In genomic region chr12:123767613-123768012, GRCh38 we compare ENCODE assay signal across 12 cellular contexts. TPM values are rescaled to one million over a fixed set of nuclear protein-coding genes. Genes with fewer than 3 reads are reported as not detected.
DNase-seq lines count a peak whose midpoint lies in the region; ATAC-seq and TF ChIP-seq lines count a peak whose summit lies in the region.
"Had no signal": no experiment of that assay in that cellular context is flagged by ENCODE, and none has a peak within 500 bp of the region (broad histone marks: within the 10 kb centered on the region; RNA-seq: fewer than 3 reads in every experiment).

No MANE protein-coding gene starts in this region.

- H3K27ac ChIP-seq in endodermal cell (ENCODE audit: low read depth, low read length): no peak overlapping the region
- H3K27ac ChIP-seq in esophagus muscularis mucosa (replicated peaks in 1 of 4): no peak overlapping the region
- no peak overlapping the region for H3K27ac ChIP-seq in tibial artery
- H3K27ac ChIP-seq: breast epithelium, heart right ventricle, transverse colon had no signal

- H3K4me3 Mint-ChIP-seq in central memory CD8-positive, alpha-beta T cell: peak overlapping the region; percentile 18
- no peak overlapping the region for H3K4me3 Mint-ChIP-seq in endodermal cell

- ATAC-seq in GM21360 (IDR thresholded peaks at IDR 0.05; ENCODE audit: unreplicated experiment) (peak; percentile 81), HG03432 (IDR thresholded peaks at IDR 0.05; ENCODE audit: unreplicated experiment) (peak; percentile 87)
- peak; percentile 92 for ATAC-seq in central memory CD8-positive, alpha-beta T cell (replicated peaks; ENCODE audit: extremely low read depth, poor library complexity, severe bottlenecking)

- H3K9me3 Mint-ChIP-seq in central memory CD8-positive, alpha-beta T cell: no peaks in the 10 kb centered on the region
- no peaks in the 10 kb centered on the region for H3K9me3 Mint-ChIP-seq in endodermal cell

- no peak overlapping the region for H3K4me3 ChIP-seq in endodermal cell (ENCODE audit: low read length)
- no peak overlapping the region for H3K4me3 ChIP-seq in esophagus muscularis mucosa
- H3K4me3 ChIP-seq in tibial artery: no peak overlapping the region
- H3K4me3 ChIP-seq: breast epithelium, heart right ventricle, transverse colon had no signal

- TF ChIP-seq POLR2A in esophagus muscularis mucosa (IDR thresholded peaks at IDR 0.05; ENCODE audit: low read depth): no peak

- intact Hi-C loops in esophagus muscularis mucosa (cut with DNase I) (no loop called here), tibial artery (cut with DNase I; ENCODE audit: low total_unique reads) (no loop called here)

- no peak overlapping the region for H3K9ac ChIP-seq in endodermal cell (ENCODE audit: extremely low read depth, low read length, poor library complexity, severe bottlenecking)

- no peak overlapping the region for H3K27ac Mint-ChIP-seq in central memory CD8-positive, alpha-beta T cell (ENCODE audit: low read depth)
- no peak overlapping the region for H3K27ac Mint-ChIP-seq in endodermal cell

- H3K4me1 Mint-ChIP-seq in central memory CD8-positive, alpha-beta T cell: peaks cover 6% of the 10 kb centered on the region
- peaks cover 6% of the 10 kb centered on the region for H3K4me1 Mint-ChIP-seq in endodermal cell

- peaks cover 4% of the 10 kb centered on the region for H3K36me3 Mint-ChIP-seq in central memory CD8-positive, alpha-beta T cell (ENCODE audit: insufficient read depth)
- peaks cover 8% of the 10 kb centered on the region for H3K36me3 Mint-ChIP-seq in endodermal cell (ENCODE audit: low read depth)

- DNase-seq in GM13977 (ENCODE audit: low spot score): peak; percentile 58
- peak in 1 of 2 donors; percentile 12 for DNase-seq in central memory CD8-positive, alpha-beta T cell (ENCODE audit: low spot score in 2 of 2)
- DNase-seq in endodermal cell: no peak
- DNase-seq in esophagus muscularis mucosa (ENCODE audit: extremely low spot score): no peak
- no peak for DNase-seq in SW480 (ENCODE audit: low spot score)
- DNase-seq in tibial artery: no peak
- DNase-seq: heart right ventricle, T-helper 9 cell, transverse colon had no signal

- H3K27me3 Mint-ChIP-seq in central memory CD8-positive, alpha-beta T cell: peaks cover 8% of the 10 kb centered on the region
- peaks cover 10% of the 10 kb centered on the region for H3K27me3 Mint-ChIP-seq in endodermal cell (ENCODE audit: insufficient read depth)

- H3K27me3 ChIP-seq in endodermal cell (ENCODE audit: control insufficient read depth, insufficient read depth, low read length, poor library complexity, severe bottlenecking) (peaks cover 3% of the 10 kb centered on the region), esophagus muscularis mucosa (peaks cover 0 to 21% (median 4%) of the 10 kb centered on the region in 4 donors), tibial artery (peaks cover 0 to 3% of the 10 kb centered on the region in 2 donors)
- H3K27me3 ChIP-seq: breast epithelium had no signal

- H3K4me1 ChIP-seq in endodermal cell (ENCODE audit: control insufficient read depth, insufficient read depth, low read length): no peaks in the 10 kb centered on the region
- peaks cover 0 to 3% (median 2%) of the 10 kb centered on the region in 4 donors for H3K4me1 ChIP-seq in esophagus muscularis mucosa
- H3K4me1 ChIP-seq in tibial artery: peaks cover 0 to 2% (median 2%) of the 10 kb centered on the region in 4 donors
- H3K4me1 ChIP-seq: breast epithelium had no signal

- no peak for TF ChIP-seq EP300 in esophagus muscularis mucosa (IDR thresholded peaks at IDR 0.05)

- H3K9me3 ChIP-seq in endodermal cell (ENCODE audit: control insufficient read depth, low read length) (no peaks in the 10 kb centered on the region), esophagus muscularis mucosa (no peaks in the 10 kb centered on the region), tibial artery (no peaks in the 10 kb centered on the region)
- H3K9me3 ChIP-seq: breast epithelium, heart right ventricle, transverse colon had no signal

- H3K36me3 ChIP-seq in endodermal cell (ENCODE audit: control insufficient read depth, insufficient read depth, low read length): no peaks in the 10 kb centered on the region
- H3K36me3 ChIP-seq in esophagus muscularis mucosa: no peaks in the 10 kb centered on the region
- no peaks in the 10 kb centered on the region for H3K36me3 ChIP-seq in tibial artery
- H3K36me3 ChIP-seq: breast epithelium, heart right ventricle, transverse colon had no signal

- in situ Hi-C loops in GM13977 (cut with MboI; ENCODE audit: low pct_unique_long_range_greater_than_20kb, low sequenced_read_pairs, unreplicated experiment): no loop called here

- TF ChIP-seq CTCF in GM13977 (IDR thresholded peaks at IDR 0.05; ENCODE audit: extremely low read depth, insufficient read depth, missing control alignments) (no peak), endodermal cell (conservative IDR thresholded peaks at IDR 0.05) (no peak), esophagus muscularis mucosa (IDR thresholded peaks at IDR 0.05) (no peak), tibial artery (IDR thresholded peaks at IDR 0.05) (no peak)

- 91 to 96% methylated on average over 6 to 9 of the region's 9 CpGs for WGBS in endodermal cell (ENCODE audit: insufficient coverage in 1 of 2, insufficient read length in 1 of 2), 2 experiments
- WGBS in esophagus muscularis mucosa: 67% methylated on average over 9 of the region's 9 CpGs

RNA-seq across cellular contexts. Expression of gene DNAH10, which starts 5.5 kb away (rescaled TPM):
- total RNA-seq in endodermal cell (under 1 TPM; 0.09 to 0.64 TPM), esophagus muscularis mucosa (1 to 10 TPM in 1 of 4 donors, under 1 TPM in 1, not detected in 2; 0.06 to 1.3 TPM)
- polyA plus RNA-seq in endodermal cell (2013, experiment 1 of 2): 0.07 TPM
- polyA plus RNA-seq in endodermal cell (2013, experiment 2 of 2): 0.17 TPM

RNA-seq across cellular contexts. Expression of gene ATP6V0A2, which starts 55.5 kb away (rescaled TPM):
- total RNA-seq in endodermal cell (10 to 100 TPM; 86.3 to 91.1 TPM), esophagus muscularis mucosa (10 to 100 TPM; 17.0 to 27.8 (median 18.6) TPM)
- 28.2 TPM for polyA plus RNA-seq in endodermal cell (2013, experiment 1 of 2)
- polyA plus RNA-seq in endodermal cell (2013, experiment 2 of 2): 25.0 TPM
